Comparison of ENCODE assay signal across 1 cellular context in genomic region chr11:8732748-8733241, GRCh38.
TF ChIP-seq lines count a peak whose summit lies in the region.

No MANE protein-coding gene starts in this region.

TF ChIP-seq in IMR-90, 13 proteins besides CTCF, POLR2A, EP300 and RAD21:
- TF ChIP-seq FOS (IDR thresholded peaks at IDR 0.05; ENCODE audit: low read depth, low read length), result peak; percentile 23; the same call in 1 of the 2 replicates
- TF ChIP-seq CEBPB (IDR thresholded peaks at IDR 0.05; ENCODE audit: low read depth, low read length), result no peak
- TF ChIP-seq NFE2L2 (IDR thresholded peaks at IDR 0.05; ENCODE audit: low read depth, low read length), result no peak
- no peak for TF ChIP-seq BHLHE40 (IDR thresholded peaks at IDR 0.05; ENCODE audit: low read depth, low read length)
- no peak for TF ChIP-seq MAFK (IDR thresholded peaks at IDR 0.05; ENCODE audit: low read depth, low read length)
- TF ChIP-seq RCOR1 (IDR thresholded peaks at IDR 0.05; ENCODE audit: insufficient replicate concordance, low read length), result peak; percentile 77
- TF ChIP-seq MXI1 (IDR thresholded peaks at IDR 0.05; ENCODE audit: borderline replicate concordance, low read depth, low read length), result peak; percentile 88
- TF ChIP-seq USF2 (IDR thresholded peaks at IDR 0.05; ENCODE audit: low read depth, low read length), result no peak
- TF ChIP-seq RFX5 (IDR thresholded peaks at IDR 0.05; ENCODE audit: low read depth, low read length), result no peak
- TF ChIP-seq CHD1 (IDR thresholded peaks at IDR 0.05; ENCODE audit: low read depth, low read length), result no peak
